ENCODE assay signal across 2 cellular contexts in genomic region chr16:67892375-67892774, GRCh38.
TF ChIP-seq lines count a peak whose summit lies in the region.

No MANE protein-coding gene starts in this region.

TF ChIP-seq in SK-N-SH, 30 proteins besides CTCF, POLR2A, EP300 and RAD21 (continued from another document):
- TF ChIP-seq, protein P1, sequence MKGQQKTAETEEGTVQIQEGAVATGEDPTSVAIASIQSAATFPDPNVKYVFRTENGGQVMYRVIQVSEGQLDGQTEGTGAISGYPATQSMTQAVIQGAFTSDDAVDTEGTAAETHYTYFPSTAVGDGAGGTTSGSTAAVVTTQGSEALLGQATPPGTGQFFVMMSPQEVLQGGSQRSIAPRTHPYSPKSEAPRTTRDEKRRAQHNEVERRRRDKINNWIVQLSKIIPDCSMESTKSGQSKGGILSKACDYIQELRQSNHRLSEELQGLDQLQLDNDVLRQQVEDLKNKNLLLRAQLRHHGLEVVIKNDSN (IDR thresholded peaks at IDR 0.05; ENCODE audit: borderline replicate concordance, low read depth), result no peak

TF ChIP-seq in SK-N-SH treated with all-trans-retinoic acid at 6 μM for 48 hours, 23 proteins besides CTCF, POLR2A, EP300 and RAD21 (continued from another document):
- TF ChIP-seq, protein P2, sequence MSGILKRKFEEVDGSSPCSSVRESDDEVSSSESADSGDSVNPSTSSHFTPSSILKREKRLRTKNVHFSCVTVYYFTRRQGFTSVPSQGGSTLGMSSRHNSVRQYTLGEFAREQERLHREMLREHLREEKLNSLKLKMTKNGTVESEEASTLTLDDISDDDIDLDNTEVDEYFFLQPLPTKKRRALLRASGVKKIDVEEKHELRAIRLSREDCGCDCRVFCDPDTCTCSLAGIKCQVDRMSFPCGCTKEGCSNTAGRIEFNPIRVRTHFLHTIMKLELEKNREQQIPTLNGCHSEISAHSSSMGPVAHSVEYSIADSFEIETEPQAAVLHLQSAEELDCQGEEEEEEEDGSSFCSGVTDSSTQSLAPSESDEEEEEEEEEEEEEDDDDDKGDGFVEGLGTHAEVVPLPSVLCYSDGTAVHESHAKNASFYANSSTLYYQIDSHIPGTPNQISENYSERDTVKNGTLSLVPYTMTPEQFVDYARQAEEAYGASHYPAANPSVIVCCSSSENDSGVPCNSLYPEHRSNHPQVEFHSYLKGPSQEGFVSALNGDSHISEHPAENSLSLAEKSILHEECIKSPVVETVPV (CRISPR knock-in tag; IDR thresholded peaks at IDR 0.05), result no peak
- TF ChIP-seq BACH2 (CRISPR knock-in tag; IDR thresholded peaks at IDR 0.05; ENCODE audit: borderline replicate concordance) (no peak), ISL1 (CRISPR knock-in tag; IDR thresholded peaks at IDR 0.05) (no peak), TSHZ2 (CRISPR knock-in tag; IDR thresholded peaks at IDR 0.05) (no peak), TCF4 (CRISPR knock-in tag; IDR thresholded peaks at IDR 0.05; ENCODE audit: borderline replicate concordance) (no peak)
